Comparison of ENCODE assay signal across 1 cellular context in the genomic region with DNA sequence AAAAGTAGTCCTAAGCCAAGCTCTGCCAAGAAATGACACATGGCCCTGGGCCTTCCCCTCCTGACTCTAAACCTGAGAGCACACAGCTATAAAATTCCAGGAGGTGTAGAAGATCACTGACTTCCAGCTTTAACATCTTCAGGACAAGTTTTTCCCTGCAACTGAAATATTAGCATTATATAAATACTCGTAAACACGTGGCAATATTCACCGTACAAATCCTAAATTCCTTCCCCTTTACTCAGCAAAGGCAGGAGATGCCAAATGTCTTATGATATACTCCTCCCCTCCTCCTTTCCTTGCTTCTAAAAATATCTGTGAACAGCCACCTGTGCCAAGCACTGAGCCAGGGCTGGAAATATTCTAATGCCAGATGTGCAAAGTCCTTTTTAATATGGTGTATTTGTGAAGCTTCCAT.
TF ChIP-seq lines count a peak whose summit lies in the region.

No MANE protein-coding gene starts in this region.

TF ChIP-seq in IMR-90, 13 proteins besides CTCF, POLR2A, EP300 and RAD21:
- TF ChIP-seq FOS (IDR thresholded peaks at IDR 0.05; ENCODE audit: low read depth, low read length) (peak; percentile 21; the same call in 1 of the 2 replicates), NFE2L2 (IDR thresholded peaks at IDR 0.05; ENCODE audit: low read depth, low read length) (no peak)
